ENCODE assay signal across 17 cellular contexts in genomic region chr3:160480931-160481330, GRCh38. TPM values are rescaled to one million over a fixed set of nuclear protein-coding genes. Genes with fewer than 3 reads are reported as not detected.
DNase-seq lines count a peak whose midpoint lies in the region; ATAC-seq and TF ChIP-seq lines count a peak whose summit lies in the region.
"Had no signal": no experiment of that assay in that cellular context is flagged by ENCODE, and none has a peak within 500 bp of the region (broad histone marks: within the 10 kb centered on the region; RNA-seq: fewer than 3 reads in every experiment).

No MANE protein-coding gene starts in this region.

- DNase-seq in HK-2 (ENCODE audit: unreplicated experiment) (peak; percentile 32), SK-N-SH (no peak), epithelial cell of esophagus (ENCODE audit: low read depth) (peak; percentile 24), spleen (no peak), WTC11 (ENCODE audit: low spot score) (no peak), endodermal cell (no peak)
- DNase-seq: ACHN; Calu3; CD4-positive, CD25-positive, alpha-beta regulatory T cell; DMS79 treated with DMSO at 0.1 percent for 48 hours; NCI-H1048; NCI-H146; NCI-H2081 treated with DMSO at 0.1 percent for 48 hours; NCI-H526 treated with DMSO at 0.1 percent for 48 hours; NK-92 treated with Interleukin-12 subunit alpha and Interleukin-12 subunit beta, amount 100 ng/mL, for 24 hours had no signal

- H3K4me1 Mint-ChIP-seq in WTC11 (0 out of 2 replicates have a peak, but pooled peaks cover 6% of the 10 kb centered on the region), endodermal cell (peaks cover 6% of the 10 kb centered on the region)

- no peaks in the 10 kb centered on the region for H3K27me3 Mint-ChIP-seq in WTC11 (ENCODE audit: low read depth)
- H3K27me3 Mint-ChIP-seq in endodermal cell (ENCODE audit: insufficient read depth) = no peaks in the 10 kb centered on the region

- intact Hi-C loops in spleen (cut with DNase I; ENCODE audit: low total_unique reads) = no loop called here

- H3K4me3 Mint-ChIP-seq in WTC11 (no peak overlapping the region), endodermal cell (no peak overlapping the region)
- H3K4me3 Mint-ChIP-seq: CD4-positive, CD25-positive, alpha-beta regulatory T cell; IgD-negative memory B cell had no signal

- ATAC-seq in WTC11 (no peak; the same call in 1 of the 2 replicates), HG03469 (IDR thresholded peaks at IDR 0.05; ENCODE audit: unreplicated experiment) (no peak)

- H3K9me2 ChIP-seq in SK-N-SH = no peaks in the 10 kb centered on the region

- H3K9me3 ChIP-seq in SK-N-SH = no peaks in the 10 kb centered on the region
- H3K9me3 ChIP-seq in spleen = no peaks in the 10 kb centered on the region
- H3K9me3 ChIP-seq in endodermal cell (ENCODE audit: control insufficient read depth, low read length) = no peaks in the 10 kb centered on the region

- H3K4me2 ChIP-seq in SK-N-SH = no peak overlapping the region

- WGBS in SK-N-SH (ENCODE audit: low lambda C conversion rate) = 86% methylated on average over 5 of the region's 5 CpGs
- WGBS in spleen, 5 donors = 81 to 91% (median 89%) methylated on average over 5 of the region's 5 CpGs
- WGBS in endodermal cell (ENCODE audit: insufficient coverage in 1 of 2, insufficient read length in 1 of 2), 2 experiments = 80 to 96% methylated on average over 2 to 5 of the region's 5 CpGs

- no peaks in the 10 kb centered on the region for H3K79me2 ChIP-seq in SK-N-SH (ENCODE audit: insufficient read depth)

- POLR2A ChIA-PET in SK-N-SH (lab: Yijun Ruan, JAX) (no interaction called here), WTC11 (lab: Charles Lee) (interaction anchor here (0.6 kb wide), 1 partner anchor 23 kb away, joined by 6 read pairs; no protein-coding TSS in a partner anchor)

- H3K27ac Mint-ChIP-seq in WTC11 (no peak overlapping the region), endodermal cell (no peak overlapping the region)

- H3K36me3 Mint-ChIP-seq in WTC11 (no peaks in the 10 kb centered on the region), endodermal cell (ENCODE audit: low read depth) (no peaks in the 10 kb centered on the region)
- H3K36me3 Mint-ChIP-seq: CD4-positive, CD25-positive, alpha-beta regulatory T cell had no signal

- H3K4me1 ChIP-seq in SK-N-SH (ENCODE audit: control insufficient read depth in 1 of 2, insufficient read depth in 2 of 2, low read depth in 1 of 2, low read length in 1 of 2) (peaks cover 2 to 7% of the 10 kb centered on the region in 2 experiments; a peak in 2 of 4 replicates), spleen (peaks cover 0 to 11% (median 2%) of the 10 kb centered on the region in 6 donors), endodermal cell (ENCODE audit: control insufficient read depth, insufficient read depth, low read length) (peaks cover under 1% of the 10 kb centered on the region)

- no peak for TF ChIP-seq RAD21 in SK-N-SH (IDR thresholded peaks at IDR 0.05; ENCODE audit: low read length)

- no peak overlapping the region for H3K4me3 ChIP-seq in SK-N-SH (ENCODE audit: low read depth in 2 of 2, low read length in 1 of 2)
- H3K4me3 ChIP-seq in epithelial cell of esophagus (ENCODE audit: low read length) = no peak overlapping the region
- H3K4me3 ChIP-seq in spleen = no peak overlapping the region
- no peak overlapping the region for H3K4me3 ChIP-seq in endodermal cell (ENCODE audit: low read length)

- peaks cover 15% of the 10 kb centered on the region for H3F3A ChIP-seq in SK-N-SH (replicated peaks; ENCODE audit: insufficient read depth)

- no peak for TF ChIP-seq EP300 in SK-N-SH (IDR thresholded peaks at IDR 0.05; ENCODE audit: borderline replicate concordance in 1 of 2, low read depth in 1 of 2, low read length in 1 of 2)

- H3K9ac ChIP-seq in SK-N-SH (no peak overlapping the region), endodermal cell (ENCODE audit: extremely low read depth, low read length, poor library complexity, severe bottlenecking) (no peak overlapping the region)

- H4K20me1 ChIP-seq in SK-N-SH (ENCODE audit: insufficient read depth) = no peaks in the 10 kb centered on the region

- H3K36me3 ChIP-seq in SK-N-SH (replicated peaks in 1 of 2; ENCODE audit: control insufficient read depth in 1 of 2, insufficient read depth in 2 of 2, low read length in 1 of 2) = no peaks in the 10 kb centered on the region
- H3K36me3 ChIP-seq in spleen = no peaks in the 10 kb centered on the region
- H3K36me3 ChIP-seq in endodermal cell (ENCODE audit: control insufficient read depth, insufficient read depth, low read length) = no peaks in the 10 kb centered on the region

- no peak for TF ChIP-seq CTCF in SK-N-SH (IDR thresholded peaks at IDR 0.05)
- TF ChIP-seq CTCF in epithelial cell of esophagus (IDR thresholded peaks at IDR 0.05; ENCODE audit: insufficient read depth, low read depth, low read length, missing control alignments) = no peak
- TF ChIP-seq CTCF in spleen (IDR thresholded peaks at IDR 0.05 in 8 of 11, conservative IDR thresholded peaks at IDR 0.05 in 3 of 11) = no peak
- TF ChIP-seq CTCF in WTC11 (IDR thresholded peaks at IDR 0.05) = no peak
- no peak for TF ChIP-seq CTCF in endodermal cell (conservative IDR thresholded peaks at IDR 0.05)

- H3K27ac ChIP-seq in SK-N-SH (ENCODE audit: low read depth in 2 of 2, low read length in 1 of 2) = no peak overlapping the region
- peak overlapping the region in 6 of 8 donors; percentile 1 to 68 (median 50) for H3K27ac ChIP-seq in spleen
- no peak overlapping the region for H3K27ac ChIP-seq in endodermal cell (ENCODE audit: low read depth, low read length)

- H2AFZ ChIP-seq in SK-N-SH (ENCODE audit: low read depth) = no peak overlapping the region

- H3K9me3 Mint-ChIP-seq in WTC11 = no peaks in the 10 kb centered on the region
- no peaks in the 10 kb centered on the region for H3K9me3 Mint-ChIP-seq in endodermal cell
- H3K9me3 Mint-ChIP-seq: IgD-negative memory B cell had no signal

- H3K27me3 ChIP-seq in SK-N-SH (ENCODE audit: insufficient read depth) (no peaks in the 10 kb centered on the region), spleen (replicated peaks in 1 of 7) (no peaks in the 10 kb centered on the region), endodermal cell (ENCODE audit: control insufficient read depth, insufficient read depth, low read length, poor library complexity, severe bottlenecking) (peaks cover 3% of the 10 kb centered on the region)

- CTCF ChIA-PET in SK-N-SH (lab: Yijun Ruan, JAX) (no interaction called here), WTC11 (lab: Charles Lee) (no interaction called here)

- TF ChIP-seq POLR2A in spleen (IDR thresholded peaks at IDR 0.05) = no peak

TF ChIP-seq in SK-N-SH, 30 proteins besides CTCF, POLR2A, EP300 and RAD21:
- TF ChIP-seq NRF1 (IDR thresholded peaks at IDR 0.05; ENCODE audit: low read depth, low read length) = no peak
- TF ChIP-seq ELF1 (IDR thresholded peaks at IDR 0.05) = no peak
- no peak for TF ChIP-seq USF2 (IDR thresholded peaks at IDR 0.05; ENCODE audit: borderline replicate concordance, low read depth, low read length)
- TF ChIP-seq FOXJ3 (CRISPR knock-in tag; IDR thresholded peaks at IDR 0.05) = no peak
- TF ChIP-seq FOSL2 (IDR thresholded peaks at IDR 0.05; ENCODE audit: borderline replicate concordance, low read depth) = peak; percentile 25; the same call in 1 of the 2 replicates
- TF ChIP-seq SMC3 (IDR thresholded peaks at IDR 0.05; ENCODE audit: low read depth, low read length) = no peak
- no peak for TF ChIP-seq YY1 (IDR thresholded peaks at IDR 0.05; ENCODE audit: low read depth)

TF ChIP-seq in WTC11, 78 proteins besides CTCF, POLR2A, EP300 and RAD21 (continues in another document):
- no peak for TF ChIP-seq E2F1 (CRISPR knock-in tag; IDR thresholded peaks at IDR 0.05)
- TF ChIP-seq KAT7 (CRISPR knock-in tag; IDR thresholded peaks at IDR 0.05; ENCODE audit: borderline replicate concordance) = no peak
- no peak for TF ChIP-seq SMAD4 (CRISPR knock-in tag; IDR thresholded peaks at IDR 0.05)
- TF ChIP-seq TP53 (CRISPR knock-in tag; IDR thresholded peaks at IDR 0.05) = no peak
- TF ChIP-seq ZBTB43 (CRISPR knock-in tag; IDR thresholded peaks at IDR 0.05) = no peak

RNA-seq across cellular contexts. Expression of gene TRIM59, which starts 31.3 kb away (rescaled TPM):
- polyA plus RNA-seq in SK-N-SH (2012; rRNA removed) (4.1 and 5.3 TPM in 2 replicates), spleen (1 to 10 TPM; 3.3 to 5.8 (median 5.4) TPM)
- 5.1 and 6.1 TPM in 2 replicates for polyA plus RNA-seq in SK-N-SH (2012; cell fraction: cytosol; rRNA removed)
- polyA plus RNA-seq in SK-N-SH (2012; cell fraction: nucleus; rRNA removed) = 4.1 and 6.0 TPM in 2 replicates
- total RNA-seq in spleen (10 to 100 TPM; 11.2 to 21.4 (median 12.7) TPM), WTC11 (2021) (32.4 to 38.5 TPM (median 36.8 TPM) in 3 replicates), endodermal cell (10 to 100 TPM; 32.7 to 33.1 TPM)
- polyA plus RNA-seq in endodermal cell (2013, experiment 1 of 2) = 44.2 TPM
- polyA plus RNA-seq in endodermal cell (2013, experiment 2 of 2) = 43.3 TPM

Comparison
In these comparisons a context has a peak if more than half of its experiments do, and no peak if none do; other contexts are left out.
1. DNase-seq: peak in HK-2 (single experiment) and epithelial cell of esophagus (single experiment); none in SK-N-SH (single experiment), spleen (single experiment), WTC11 (single experiment) and endodermal cell (single experiment).
2. H3K27ac ChIP-seq: peak in spleen (6 of 8); none in SK-N-SH (0 of 2) and endodermal cell (single experiment).